8 cellular contexts compared by ENCODE assay signal in the genomic region with DNA sequence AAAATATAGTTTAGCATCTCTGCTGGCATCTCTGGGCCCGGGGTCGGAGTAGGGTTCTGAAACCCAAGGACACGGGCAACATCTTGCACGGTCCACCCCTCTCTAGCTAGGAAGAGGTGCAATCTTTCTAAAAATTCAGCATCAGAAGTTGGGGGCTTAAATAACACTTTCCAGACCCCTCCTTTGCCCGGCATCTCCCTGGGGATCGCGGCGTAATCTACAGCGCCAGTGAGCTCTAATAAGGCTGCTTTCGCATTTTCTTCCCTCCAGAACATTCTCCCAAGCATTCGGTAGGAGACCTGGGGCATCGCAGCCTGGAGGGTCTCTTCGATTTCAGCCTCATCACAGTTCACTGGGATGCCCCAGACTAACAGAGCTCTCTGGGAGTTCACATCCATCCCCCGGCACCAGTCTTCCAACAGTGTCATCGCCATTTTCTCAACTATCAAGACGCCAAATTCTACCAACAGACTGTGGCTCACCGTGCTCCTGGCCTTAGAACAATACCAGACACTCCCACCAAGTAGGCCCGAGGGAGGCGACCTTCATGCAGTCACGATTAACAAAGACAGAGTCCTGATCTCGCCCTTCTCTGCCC. TPM values are rescaled to one million over a fixed set of nuclear protein-coding genes. Genes with fewer than 3 reads are reported as not detected.
A peak's percentile ranks its signal among the peaks of the same experiment; 100 is the strongest.
DNase-seq lines count a peak whose midpoint lies in the region; ATAC-seq and TF ChIP-seq lines count a peak whose summit lies in the region.

No MANE protein-coding gene starts in this region.

- intact Hi-C loops in right cardiac atrium (cut with DNase I): no loop called here
- intact Hi-C loops in left colon (cut with DNase I, micrococcal nuclease): no loop called here

- WGBS in right cardiac atrium: 4% methylated on average over 21 of the region's 21 CpGs

- H3K4me3 Mint-ChIP-seq in activated naive CD4-positive, alpha-beta T cell treated with anti-CD3 and anti-CD28 coated beads, Interleukin-2, amount 10 ng/mL, durations not matched to agents 7 days and 5 days: peak overlapping the region; percentile 86

- H3K4me2 ChIP-seq in skeletal muscle satellite cell (ENCODE audit: low read length): peak overlapping the region; percentile 94

- H3K4me1 Mint-ChIP-seq in activated naive CD4-positive, alpha-beta T cell treated with anti-CD3 and anti-CD28 coated beads, Interleukin-2, amount 10 ng/mL, durations not matched to agents 7 days and 5 days: peaks cover 34% of the 10 kb centered on the region

- H3K36me3 ChIP-seq in skeletal muscle satellite cell (ENCODE audit: insufficient read depth, low read length): peaks cover 24% of the 10 kb centered on the region

- CTCF ChIA-PET in activated naive CD4-positive, alpha-beta T cell treated with anti-CD3 and anti-CD28 coated beads, Interleukin-2, amount 10 ng/mL, durations not matched to agents 7 days and 5 days (lab: Charles Lee): interaction anchor here (0.8 to 0.9 kb wide), 2 partner anchors 16 to 146 kb away, joined by 3 read pairs; no protein-coding TSS in a partner anchor

- H3K27ac ChIP-seq in right cardiac atrium (ENCODE audit: low read length): peak overlapping the region; percentile 69

- ATAC-seq in right cardiac atrium (no peak), left colon (no peak)

- H3K36me3 Mint-ChIP-seq in activated naive CD4-positive, alpha-beta T cell treated with anti-CD3 and anti-CD28 coated beads, Interleukin-2, amount 10 ng/mL, durations not matched to agents 7 days and 5 days: peaks cover 29% of the 10 kb centered on the region

- H3K4me3 ChIP-seq in WI38 (ENCODE audit: low read depth, low read length) (peak overlapping the region; percentile 87), right cardiac atrium (ENCODE audit: low read length) (peak overlapping the region; percentile 51), skeletal muscle satellite cell (ENCODE audit: low read length) (peak overlapping the region; percentile 89)

- no peaks in the 10 kb centered on the region for H3K27me3 Mint-ChIP-seq in activated naive CD4-positive, alpha-beta T cell treated with anti-CD3 and anti-CD28 coated beads, Interleukin-2, amount 10 ng/mL, durations not matched to agents 7 days and 5 days

- peak overlapping the region; percentile 90 for H3K9ac ChIP-seq in skeletal muscle satellite cell (ENCODE audit: low read depth, low read length)

- peak overlapping the region; percentile 97 for H3K27ac Mint-ChIP-seq in activated naive CD4-positive, alpha-beta T cell treated with anti-CD3 and anti-CD28 coated beads, Interleukin-2, amount 10 ng/mL, durations not matched to agents 7 days and 5 days

- H3K9me3 Mint-ChIP-seq in activated naive CD4-positive, alpha-beta T cell treated with anti-CD3 and anti-CD28 coated beads, Interleukin-2, amount 10 ng/mL, durations not matched to agents 7 days and 5 days: no peaks in the 10 kb centered on the region

- DNase-seq in activated naive CD4-positive, alpha-beta T cell treated with anti-CD3 and anti-CD28 coated beads, Interleukin-2, amount 10 ng/mL, durations not matched to agents 7 days and 5 days: no peak
- DNase-seq in activated naive CD4-positive, alpha-beta T cell (lab: John Stamatoyannopoulos, UW): no peak
- DNase-seq in right cardiac atrium: peak in 1 of 3 donors; percentile 45
- DNase-seq in left colon: no peak
- DNase-seq in HUDEP-2 (lab: John Stamatoyannopoulos, UW; ENCODE audit: unreplicated experiment in 76 of 76): no peak
- no peak for DNase-seq in NCI-H526 treated with DMSO at 0.1 percent for 48 hours (lab: John Stamatoyannopoulos, UW)

- H3K9me3 ChIP-seq in right cardiac atrium (ENCODE audit: control insufficient read depth, low read length) (no peaks in the 10 kb centered on the region), skeletal muscle satellite cell (replicated peaks; ENCODE audit: low read length) (no peaks in the 10 kb centered on the region)

- H3K27me3 ChIP-seq in right cardiac atrium (ENCODE audit: control insufficient read depth, insufficient read depth): no peaks in the 10 kb centered on the region
- no peaks in the 10 kb centered on the region for H3K27me3 ChIP-seq in skeletal muscle satellite cell (ENCODE audit: control insufficient read depth, insufficient read depth, low read length)

- TF ChIP-seq CTCF in WI38 (IDR thresholded peaks at IDR 0.05; ENCODE audit: low read depth, low read length): no peak

- no peaks in the 10 kb centered on the region for H3K4me1 ChIP-seq in right cardiac atrium (ENCODE audit: control insufficient read depth, insufficient read depth, low read length)
- peaks cover 15% of the 10 kb centered on the region for H3K4me1 ChIP-seq in skeletal muscle satellite cell (ENCODE audit: control insufficient read depth, insufficient read depth, low read length)

RNA-seq across cellular contexts. Expression of gene PNMA1, which starts 0.9 kb away (rescaled TPM):
- total RNA-seq in right cardiac atrium (10 to 100 TPM; 25.6 to 36.3 (median 30.0) TPM), left colon (10 to 100 TPM; 15.3 to 47.1 TPM)
- 18.0 TPM for polyA plus RNA-seq in right cardiac atrium
- total RNA-seq in skeletal muscle satellite cell (2012; rRNA removed): 22.1 and 28.8 TPM in 2 replicates
